27 cellular contexts compared by ENCODE assay signal in genomic region chr7:139718859-139719258, GRCh38.
A peak's percentile ranks its signal among the peaks of the same experiment; 100 is the strongest.
DNase-seq lines count a peak whose midpoint lies in the region; ATAC-seq and TF ChIP-seq lines count a peak whose summit lies in the region.
"Had no signal": no experiment of that assay in that cellular context is flagged by ENCODE, and none has a peak within 500 bp of the region (broad histone marks: within the 10 kb centered on the region; RNA-seq: fewer than 3 reads in every experiment).

No MANE protein-coding gene starts in this region.

- no peak for TF ChIP-seq CTCF in neutrophil (IDR thresholded peaks at IDR 0.05)

- peaks cover 25% of the 10 kb centered on the region for H3K36me3 ChIP-seq in neutrophil
- H3K36me3 ChIP-seq: SJCRH30 had no signal

- H3K9me3 ChIP-seq in neutrophil = no peaks in the 10 kb centered on the region
- H3K9me3 ChIP-seq: ascending aorta, SJCRH30, thyroid gland had no signal

- peaks cover 92 to 93% of the 10 kb centered on the region in 2 experiments for H3K4me1 ChIP-seq in neutrophil (ENCODE audit: control insufficient read depth in 1 of 2, insufficient read depth in 1 of 2, low read depth in 1 of 2, low read length in 1 of 2)
- H3K4me1 ChIP-seq: SJCRH30 had no signal

- DNase-seq in CMK (ENCODE audit: low read depth) (peak; percentile 48), NOMO-1 treated with dmso at 0.1 percent for 144 hours (lab: John Stamatoyannopoulos, UW; ENCODE audit: unreplicated experiment) (peak; percentile 23), amniotic epithelial cell (ENCODE audit: low read depth) (peak; percentile 56)
- DNase-seq: activated CD8-positive, alpha-beta T cell treated with anti-CD3 and anti-CD28 coated beads, Interleukin-2, amount 10 ng/mL, durations not matched to agents 7 days and 5 days; activated naive CD4-positive, alpha-beta T cell treated with anti-CD3 and anti-CD28 coated beads, Interleukin-2, amount 10 ng/mL, durations not matched to agents 7 days and 5 days; activated T-cell treated with anti-CD3 and anti-CD28 coated beads, Interleukin-2, amount 50 U/mL, for 48 hours; central memory CD4-positive, alpha-beta T cell; COR-L47; DND-41; erythroblast; H9; mesenchymal stem cell; NCI-H1417 treated with DMSO at 0.1 percent for 48 hours; NCI-H524; nephron progenitor cell; PC-3; SJCRH30; stimulated activated CD4-positive, alpha-beta T cell treated with anti-CD3 and anti-CD28 coated beads, Interleukin-1b, Interleukin-23, amount 100 ng/mL, for 48 hours; stimulated activated naive CD4-positive, alpha-beta T cell; thyroid gland had no signal

- H3K4me3 ChIP-seq in neutrophil (ENCODE audit: low read depth in 1 of 2, low read length in 1 of 2) = peak overlapping the region; percentile 6 to 30
- H3K4me3 ChIP-seq: ascending aorta, SJCRH30, thyroid gland had no signal

- no peaks in the 10 kb centered on the region for H3K27me3 ChIP-seq in neutrophil
- H3K27me3 ChIP-seq: ascending aorta, SJCRH30, thyroid gland had no signal

- ATAC-seq in HG02840 (IDR thresholded peaks at IDR 0.05; ENCODE audit: low FRiP score, unreplicated experiment) (no peak), GM18498 (IDR thresholded peaks at IDR 0.05; ENCODE audit: unreplicated experiment) (no peak), HG03571 (IDR thresholded peaks at IDR 0.05; ENCODE audit: unreplicated experiment) (no peak), GM21737 (IDR thresholded peaks at IDR 0.05; ENCODE audit: unreplicated experiment) (no peak)
- ATAC-seq: activated CD4-positive, CD25-positive, alpha-beta regulatory T cell treated with anti-CD3 and anti-CD28 coated beads, Interleukin-2, amount 50 U/mL, for 24 hours; activated CD8-positive, alpha-beta T cell treated with anti-CD3 and anti-CD28 coated beads, Interleukin-2, amount 10 ng/mL, durations not matched to agents 7 days and 5 days; PC-3 had no signal

- peak overlapping the region; percentile 93 for H3K27ac ChIP-seq in neutrophil
- H3K27ac ChIP-seq: ascending aorta, SJCRH30, thyroid gland had no signal
